In genomic region chr2:3066831-3067230, GRCh38 we compare ENCODE assay signal across 39 cellular contexts.
"Had no signal": no experiment of that assay in that cellular context is flagged by ENCODE, and none has a peak within 500 bp of the region (broad histone marks: within the 10 kb centered on the region; RNA-seq: fewer than 3 reads in every experiment).

No MANE protein-coding gene starts in this region.

- H3K27me3 ChIP-seq: adrenal gland, ascending aorta, body of pancreas, brain microvascular endothelial cell, cardiac muscle cell had no signal

- H3K9me3 ChIP-seq: adrenal gland, ascending aorta, body of pancreas, breast epithelium had no signal

- H3K27me3 Mint-ChIP-seq: activated naive CD4-positive, alpha-beta T cell treated with anti-CD3 and anti-CD28 coated beads, Interleukin-2, amount 10 ng/mL, durations not matched to agents 7 days and 5 days; activated naive CD4-positive, alpha-beta T cell treated with anti-CD3 and anti-CD28 coated beads, Interleukin-2, amount 50 U/mL, for 24 hours; activated T-helper 17 cell treated with anti-CD3 and anti-CD28 coated beads, Interleukin-2, amount 50 U/mL, for 72 hours had no signal

- H3K36me3 Mint-ChIP-seq: activated naive CD4-positive, alpha-beta T cell treated with anti-CD3 and anti-CD28 coated beads, Interleukin-2, amount 10 ng/mL, durations not matched to agents 7 days and 5 days; activated naive CD4-positive, alpha-beta T cell treated with anti-CD3 and anti-CD28 coated beads, Interleukin-2, amount 50 U/mL, for 24 hours; activated naive CD4-positive, alpha-beta T cell treated with anti-CD3 and anti-CD28 coated beads, Interleukin-2, amount 50 U/mL, for 72 hours; activated naive CD8-positive, alpha-beta T cell; activated naive CD8-positive, alpha-beta T cell treated with anti-CD3 and anti-CD28 coated beads for 36 hours; activated naive CD8-positive, alpha-beta T cell treated with anti-CD3 and anti-CD28 coated beads, Interleukin-2, amount 10 ng/mL, durations not matched to agents 7 days and 5 days; brain had no signal

- H3K4me3 Mint-ChIP-seq: activated naive CD4-positive, alpha-beta T cell treated with anti-CD3 and anti-CD28 coated beads for 36 hours; activated naive CD4-positive, alpha-beta T cell treated with anti-CD3 and anti-CD28 coated beads, Interleukin-2, amount 10 ng/mL, durations not matched to agents 7 days and 5 days; activated naive CD4-positive, alpha-beta T cell treated with anti-CD3 and anti-CD28 coated beads, Interleukin-2, amount 50 U/mL, for 24 hours; activated naive CD8-positive, alpha-beta T cell; activated naive CD8-positive, alpha-beta T cell treated with anti-CD3 and anti-CD28 coated beads for 36 hours; activated naive CD8-positive, alpha-beta T cell treated with anti-CD3 and anti-CD28 coated beads, Interleukin-2, amount 10 ng/mL, durations not matched to agents 7 days and 5 days; activated naive CD8-positive, alpha-beta T cell treated with anti-CD3 and anti-CD28 coated beads, Interleukin-2, amount 50 U/mL, for 24 hours; activated T-cell treated with anti-CD3 and anti-CD28 coated beads, Interleukin-2, amount 50 U/mL, for 24 hours; activated T-cell treated with anti-CD3 and anti-CD28 coated beads, Interleukin-2, amount 50 U/mL, for 4 hours; activated T-cell treated with anti-CD3 and anti-CD28 coated beads, Interleukin-2, amount 50 U/mL, for 72 hours; activated T-helper 1 cell treated with anti-CD3 and anti-CD28 coated beads, Interleukin-12 subunit alpha, Interleukin-12 subunit beta, Interleukin-2, Interleukin-4 antibody, amounts not matched to agents 30 ng/mL and 10 ng/mL and 1 ng/mL, durations not matched to agents 14 hours and 24 hours and 36 hours; activated T-helper 17 cell treated with anti-CD3 and anti-CD28 coated beads, Interleukin-2, amount 50 U/mL, for 72 hours; brain; central memory CD8-positive, alpha-beta T cell had no signal

- H3K4me1 ChIP-seq: adrenal gland, ascending aorta, body of pancreas, breast epithelium had no signal

- H3K4me3 ChIP-seq: adrenal gland, ascending aorta, body of pancreas, breast epithelium, cardiac muscle cell had no signal

- ATAC-seq: activated naive CD4-positive, alpha-beta T cell treated with anti-CD3 and anti-CD28 coated beads, Interleukin-2, amount 50 U/mL, for 72 hours; activated naive CD8-positive, alpha-beta T cell treated with anti-CD3 and anti-CD28 coated beads, Interleukin-2, amount 50 U/mL, for 24 hours; activated T-cell treated with anti-CD3 and anti-CD28 coated beads, Interleukin-2, amount 50 U/mL, for 4 hours; activated T-cell treated with anti-CD3 and anti-CD28 coated beads, Interleukin-2, amount 50 U/mL, for 72 hours; activated T-helper 17 cell treated with anti-CD3 and anti-CD28 coated beads, Interleukin-2, amount 50 U/mL, for 72 hours; body of pancreas had no signal

- DNase-seq: activated effector memory CD4-positive, alpha-beta T cell treated with anti-CD3 and anti-CD28 coated beads, Interleukin-2, amount 50 U/mL, for 16 hours; activated effector memory CD4-positive, alpha-beta T cell treated with Interleukin-2 at 50 U/mL for 16 hours; activated gamma-delta T cell; activated gamma-delta T cell treated with Interleukin-2 at 50 U/mL for 16 hours; activated naive CD4-positive, alpha-beta T cell; activated naive CD4-positive, alpha-beta T cell treated with anti-CD3 and anti-CD28 coated beads for 36 hours; activated naive CD4-positive, alpha-beta T cell treated with anti-CD3 and anti-CD28 coated beads, Interleukin-2, amount 10 ng/mL, durations not matched to agents 7 days and 5 days; activated naive CD4-positive, alpha-beta T cell treated with anti-CD3 and anti-CD28 coated beads, Interleukin-2, amount 50 U/mL, for 16 hours; activated naive CD4-positive, alpha-beta T cell treated with Interleukin-2 at 50 U/mL for 16 hours; activated naive CD8-positive, alpha-beta T cell treated with anti-CD3 and anti-CD28 coated beads for 36 hours; activated naive CD8-positive, alpha-beta T cell treated with anti-CD3 and anti-CD28 coated beads, Interleukin-2, amount 10 ng/mL, durations not matched to agents 7 days and 5 days; activated naive CD8-positive, alpha-beta T cell treated with anti-CD3 and anti-CD28 coated beads, Interleukin-2, amount 50 U/mL, for 24 hours; activated T-cell treated with anti-CD3 and anti-CD28 coated beads for 4 hours; activated T-cell treated with anti-CD3 and anti-CD28 coated beads, Interleukin-2, amount 50 U/mL, for 1 hour; activated T-cell treated with anti-CD3 and anti-CD28 coated beads, Interleukin-2, amount 50 U/mL, for 24 hours; activated T-cell treated with anti-CD3 and anti-CD28 coated beads, Interleukin-2, amount 50 U/mL, for 4 hours; activated T-cell treated with anti-CD3 and anti-CD28 coated beads, Interleukin-2, amount 50 U/mL, for 48 hours; activated T-cell treated with anti-CD3 and anti-CD28 coated beads, Interleukin-2, amount 50 U/mL, for 72 hours; adrenal gland; amniotic stem cell; amygdala; anterior cingulate cortex; aorta; body of pancreas; brain microvascular endothelial cell; caudate nucleus; central memory CD4-positive, alpha-beta T cell; cerebellar nuclear complex had no signal

- H3K27ac Mint-ChIP-seq: activated naive CD4-positive, alpha-beta T cell treated with anti-CD3 and anti-CD28 coated beads for 36 hours; activated naive CD4-positive, alpha-beta T cell treated with anti-CD3 and anti-CD28 coated beads, Interleukin-2, amount 10 ng/mL, durations not matched to agents 7 days and 5 days; activated naive CD4-positive, alpha-beta T cell treated with anti-CD3 and anti-CD28 coated beads, Interleukin-2, amount 50 U/mL, for 24 hours; activated naive CD4-positive, alpha-beta T cell treated with anti-CD3 and anti-CD28 coated beads, Interleukin-2, amount 50 U/mL, for 72 hours; activated naive CD8-positive, alpha-beta T cell; activated naive CD8-positive, alpha-beta T cell treated with anti-CD3 and anti-CD28 coated beads for 36 hours; activated naive CD8-positive, alpha-beta T cell treated with anti-CD3 and anti-CD28 coated beads, Interleukin-2, amount 10 ng/mL, durations not matched to agents 7 days and 5 days; activated naive CD8-positive, alpha-beta T cell treated with anti-CD3 and anti-CD28 coated beads, Interleukin-2, amount 50 U/mL, for 24 hours; activated T-cell treated with anti-CD3 and anti-CD28 coated beads, Interleukin-2, amount 50 U/mL, for 24 hours; activated T-cell treated with anti-CD3 and anti-CD28 coated beads, Interleukin-2, amount 50 U/mL, for 72 hours; activated T-helper 1 cell treated with anti-CD3 and anti-CD28 coated beads, Interleukin-12 subunit alpha, Interleukin-12 subunit beta, Interleukin-2, Interleukin-4 antibody, amounts not matched to agents 30 ng/mL and 10 ng/mL and 1 ng/mL, durations not matched to agents 14 hours and 24 hours and 36 hours; activated T-helper 17 cell treated with anti-CD3 and anti-CD28 coated beads, Interleukin-2, amount 50 U/mL, for 72 hours; activated T-helper 2 cell treated with anti-CD3 and anti-CD28 coated beads, Interferon-gamma antibody, Interleukin-2, Interleukin-4, amounts not matched to agents 10 μg/mL and 5 μg/mL and 100 μg/mL, durations not matched to agents 14 hours and 24 hours and 36 hours had no signal

- H3K27ac ChIP-seq: adrenal gland, ascending aorta, body of pancreas, brain microvascular endothelial cell, breast epithelium, cardiac muscle cell had no signal

- H3K9me3 Mint-ChIP-seq: activated naive CD4-positive, alpha-beta T cell treated with anti-CD3 and anti-CD28 coated beads for 36 hours; activated naive CD4-positive, alpha-beta T cell treated with anti-CD3 and anti-CD28 coated beads, Interleukin-2, amount 10 ng/mL, durations not matched to agents 7 days and 5 days; activated naive CD4-positive, alpha-beta T cell treated with anti-CD3 and anti-CD28 coated beads, Interleukin-2, amount 50 U/mL, for 24 hours; activated naive CD8-positive, alpha-beta T cell treated with anti-CD3 and anti-CD28 coated beads for 36 hours; activated naive CD8-positive, alpha-beta T cell treated with anti-CD3 and anti-CD28 coated beads, Interleukin-2, amount 10 ng/mL, durations not matched to agents 7 days and 5 days; activated T-cell treated with anti-CD3 and anti-CD28 coated beads, Interleukin-2, amount 50 U/mL, for 24 hours; activated T-helper 1 cell treated with anti-CD3 and anti-CD28 coated beads, Interleukin-12 subunit alpha, Interleukin-12 subunit beta, Interleukin-2, Interleukin-4 antibody, amounts not matched to agents 30 ng/mL and 10 ng/mL and 1 ng/mL, durations not matched to agents 14 hours and 24 hours and 36 hours; activated T-helper 17 cell treated with anti-CD3 and anti-CD28 coated beads, Interleukin-2, amount 50 U/mL, for 72 hours; activated T-helper 2 cell treated with anti-CD3 and anti-CD28 coated beads, Interferon-gamma antibody, Interleukin-2, Interleukin-4, amounts not matched to agents 10 μg/mL and 5 μg/mL and 100 μg/mL, durations not matched to agents 14 hours and 24 hours and 36 hours; central memory CD8-positive, alpha-beta T cell had no signal

- H3K36me3 ChIP-seq: adrenal gland, ascending aorta, brain microvascular endothelial cell, breast epithelium, cardiac muscle cell had no signal

- H3K4me1 Mint-ChIP-seq: activated naive CD4-positive, alpha-beta T cell treated with anti-CD3 and anti-CD28 coated beads, Interleukin-2, amount 10 ng/mL, durations not matched to agents 7 days and 5 days; activated naive CD4-positive, alpha-beta T cell treated with anti-CD3 and anti-CD28 coated beads, Interleukin-2, amount 50 U/mL, for 24 hours; activated naive CD8-positive, alpha-beta T cell treated with anti-CD3 and anti-CD28 coated beads for 36 hours; activated naive CD8-positive, alpha-beta T cell treated with anti-CD3 and anti-CD28 coated beads, Interleukin-2, amount 10 ng/mL, durations not matched to agents 7 days and 5 days; activated naive CD8-positive, alpha-beta T cell treated with anti-CD3 and anti-CD28 coated beads, Interleukin-2, amount 50 U/mL, for 24 hours; activated T-helper 17 cell treated with anti-CD3 and anti-CD28 coated beads, Interleukin-2, amount 50 U/mL, for 72 hours; central memory CD8-positive, alpha-beta T cell had no signal
